36 cellular contexts compared by ENCODE assay signal in genomic region chr12:105470601-105471000, GRCh38.
"Had no signal": no experiment of that assay in that cellular context is flagged by ENCODE, and none has a peak within 500 bp of the region (broad histone marks: within the 10 kb centered on the region; RNA-seq: fewer than 3 reads in every experiment).

No MANE protein-coding gene starts in this region.

- H3K36me3 Mint-ChIP-seq: activated CD4-positive, alpha-beta memory T cell treated with anti-CD3 and anti-CD28 coated beads for 36 hours; activated CD8-positive, alpha-beta memory T cell treated with anti-CD3 and anti-CD28 coated beads, Interleukin-2, amount 10 ng/mL, durations not matched to agents 7 days and 5 days; activated naive CD8-positive, alpha-beta T cell treated with anti-CD3 and anti-CD28 coated beads for 36 hours; WTC11 had no signal

- H3K27ac Mint-ChIP-seq: activated CD4-positive, alpha-beta memory T cell treated with anti-CD3 and anti-CD28 coated beads for 36 hours; activated CD8-positive, alpha-beta memory T cell treated with anti-CD3 and anti-CD28 coated beads, Interleukin-2, amount 10 ng/mL, durations not matched to agents 7 days and 5 days; activated naive CD8-positive, alpha-beta T cell treated with anti-CD3 and anti-CD28 coated beads for 36 hours; activated T-cell treated with anti-CD3 and anti-CD28 coated beads, Interleukin-2, amount 50 U/mL, for 72 hours; activated T-helper 17 cell treated with anti-CD3 and anti-CD28 coated beads, Interleukin-2, amount 50 U/mL, for 72 hours; T-helper 1 cell treated with Interleukin-12 subunit alpha and Interleukin-12 subunit beta and Interleukin-4 antibody, amounts not matched to agents 30 μg/mL and 1 μg/mL, for 36 hours; T-helper 2 cell treated with Interferon-gamma antibody and Interleukin-4, amounts not matched to agents 5 μg/mL and 100 μg/mL, for 36 hours; WTC11 had no signal

- H3K4me3 Mint-ChIP-seq: activated CD4-positive, alpha-beta memory T cell treated with anti-CD3 and anti-CD28 coated beads for 36 hours; activated CD8-positive, alpha-beta memory T cell treated with anti-CD3 and anti-CD28 coated beads, Interleukin-2, amount 10 ng/mL, durations not matched to agents 7 days and 5 days; activated naive CD8-positive, alpha-beta T cell treated with anti-CD3 and anti-CD28 coated beads for 36 hours; activated T-cell treated with anti-CD3 and anti-CD28 coated beads, Interleukin-2, amount 50 U/mL, for 72 hours; activated T-helper 17 cell treated with anti-CD3 and anti-CD28 coated beads, Interleukin-2, amount 50 U/mL, for 72 hours; T-helper 1 cell treated with Interleukin-12 subunit alpha and Interleukin-12 subunit beta and Interleukin-4 antibody, amounts not matched to agents 30 μg/mL and 1 μg/mL, for 36 hours; T-helper 2 cell treated with Interferon-gamma antibody and Interleukin-4, amounts not matched to agents 5 μg/mL and 100 μg/mL, for 36 hours; WTC11 had no signal

- H3K9me3 Mint-ChIP-seq: activated CD4-positive, alpha-beta memory T cell treated with anti-CD3 and anti-CD28 coated beads for 36 hours; activated naive CD8-positive, alpha-beta T cell treated with anti-CD3 and anti-CD28 coated beads for 36 hours; activated T-cell treated with anti-CD3 and anti-CD28 coated beads, Interleukin-2, amount 50 U/mL, for 72 hours; activated T-helper 17 cell treated with anti-CD3 and anti-CD28 coated beads, Interleukin-2, amount 50 U/mL, for 72 hours; T-helper 1 cell treated with Interleukin-12 subunit alpha and Interleukin-12 subunit beta and Interleukin-4 antibody, amounts not matched to agents 30 μg/mL and 1 μg/mL, for 36 hours; T-helper 2 cell treated with Interferon-gamma antibody and Interleukin-4, amounts not matched to agents 5 μg/mL and 100 μg/mL, for 36 hours; WTC11 had no signal

- ATAC-seq: activated CD4-positive, CD25-positive, alpha-beta regulatory T cell treated with anti-CD3 and anti-CD28 coated beads, Interleukin-2, amount 50 U/mL, for 24 hours; activated CD8-positive, alpha-beta memory T cell treated with anti-CD3 and anti-CD28 coated beads, Interleukin-2, amount 10 ng/mL, durations not matched to agents 7 days and 5 days; activated T-cell treated with anti-CD3 and anti-CD28 coated beads, Interleukin-2, amount 50 U/mL, for 72 hours; activated T-helper 17 cell treated with anti-CD3 and anti-CD28 coated beads, Interleukin-2, amount 50 U/mL, for 72 hours; Right ventricle myocardium inferior; WTC11 had no signal

- H3K27me3 ChIP-seq: brain microvascular endothelial cell had no signal

- H2AFZ ChIP-seq: PC-9 had no signal

- H3K4me3 ChIP-seq: PC-9 had no signal

- H3K4me2 ChIP-seq: PC-9 had no signal

- DNase-seq: activated CD4-positive, alpha-beta memory T cell treated with anti-CD3 and anti-CD28 coated beads for 36 hours; activated CD4-positive, alpha-beta T cell treated with anti-CD3 and anti-CD28 coated beads for 4 hours; activated CD4-positive, alpha-beta T cell treated with anti-CD3 and anti-CD28 coated beads, Interleukin-2, amount 50 U/mL, for 1 hour; activated CD8-positive, alpha-beta memory T cell treated with anti-CD3 and anti-CD28 coated beads for 24 hours; activated CD8-positive, alpha-beta memory T cell treated with anti-CD3 and anti-CD28 coated beads, Interleukin-2, amount 10 ng/mL, durations not matched to agents 7 days and 5 days; activated CD8-positive, alpha-beta memory T cell treated with anti-CD3 and anti-CD28 coated beads, Interleukin-2, amount 50 U/mL, for 48 hours; activated effector memory CD4-positive, alpha-beta T cell treated with anti-CD3 and anti-CD28 coated beads, Interleukin-2, amount 50 U/mL, for 16 hours; activated naive CD4-positive, alpha-beta T cell; activated naive CD4-positive, alpha-beta T cell treated with anti-CD3 and anti-CD28 coated beads, Interleukin-2, amount 50 U/mL, for 16 hours; activated naive CD8-positive, alpha-beta T cell treated with anti-CD3 and anti-CD28 coated beads for 36 hours; activated T-cell treated with anti-CD3 and anti-CD28 coated beads, Interleukin-2, amount 50 U/mL, for 72 hours; amniotic stem cell; aorta; brain microvascular endothelial cell; central memory CD4-positive, alpha-beta T cell; Karpas-422; KBM-7; NCI-H1105; NCI-H1417 treated with DMSO at 0.1 percent for 48 hours; NCI-H187 treated with DMSO at 0.1 percent for 48 hours; NCI-H2081; NCI-H2171 treated with DMSO at 0.1 percent for 48 hours; NCI-H2227 treated with DMSO at 0.1 percent for 48 hours; NCI-H446; NCI-H510A treated with DMSO at 0.1 percent for 48 hours; NCI-H69; NK-92 treated with Interleukin-12 subunit alpha and Interleukin-12 subunit beta, amount 100 ng/mL, for 24 hours; PC-9; SIG-M5 had no signal

- H3K4me1 Mint-ChIP-seq: activated CD8-positive, alpha-beta memory T cell treated with anti-CD3 and anti-CD28 coated beads, Interleukin-2, amount 10 ng/mL, durations not matched to agents 7 days and 5 days; activated naive CD8-positive, alpha-beta T cell treated with anti-CD3 and anti-CD28 coated beads for 36 hours; activated T-helper 17 cell treated with anti-CD3 and anti-CD28 coated beads, Interleukin-2, amount 50 U/mL, for 72 hours had no signal

- H3K36me3 ChIP-seq: brain microvascular endothelial cell had no signal

- H3K27ac ChIP-seq: brain microvascular endothelial cell, PC-9, RWPE1 had no signal
